ENCODE assay signal across 10 cellular contexts in genomic region chr13:44484562-44485164, GRCh38.
DNase-seq lines count a peak whose midpoint lies in the region; ATAC-seq and TF ChIP-seq lines count a peak whose summit lies in the region.
"Had no signal": no experiment of that assay in that cellular context is flagged by ENCODE, and none has a peak within 500 bp of the region (broad histone marks: within the 10 kb centered on the region; RNA-seq: fewer than 3 reads in every experiment).

No MANE protein-coding gene starts in this region.

- no peaks in the 10 kb centered on the region for H3K9me3 Mint-ChIP-seq in activated CD4-positive, alpha-beta memory T cell treated with anti-CD3 and anti-CD28 coated beads for 36 hours
- H3K9me3 Mint-ChIP-seq in natural killer cell, result no peaks in the 10 kb centered on the region

- DNase-seq in activated CD4-positive, alpha-beta memory T cell treated with anti-CD3 and anti-CD28 coated beads for 36 hours, result no peak
- DNase-seq in natural killer cell (no peak), body of pancreas (no peak), mucosa of descending colon (no peak), NCI-H510A treated with DMSO at 0.1 percent for 48 hours (lab: John Stamatoyannopoulos, UW) (no peak)
- DNase-seq: NCI-H1694 treated with DMSO at 0.1 percent for 48 hours; stimulated activated CD4-positive, alpha-beta T cell treated with anti-CD3 and anti-CD28 coated beads, Interleukin-15, amount 100 ng/mL, for 24 hours; stimulated activated naive CD4-positive, alpha-beta T cell had no signal

- H3K4me3 Mint-ChIP-seq in activated CD4-positive, alpha-beta memory T cell treated with anti-CD3 and anti-CD28 coated beads for 36 hours, result peak overlapping the region; percentile 46
- peak overlapping the region; percentile 63 for H3K4me3 Mint-ChIP-seq in natural killer cell

- peak overlapping the region; percentile 13 for H3K27ac Mint-ChIP-seq in activated CD4-positive, alpha-beta memory T cell treated with anti-CD3 and anti-CD28 coated beads for 36 hours
- peak overlapping the region; percentile 61 to 78 for H3K27ac Mint-ChIP-seq in natural killer cell

- POLR2A ChIA-PET in activated CD4-positive, alpha-beta memory T cell treated with anti-CD3 and anti-CD28 coated beads for 36 hours (lab: Charles Lee), result no interaction called here

- no peaks in the 10 kb centered on the region for H3K27me3 ChIP-seq in body of pancreas

- H3K36me3 Mint-ChIP-seq in activated CD4-positive, alpha-beta memory T cell treated with anti-CD3 and anti-CD28 coated beads for 36 hours, result no peaks in the 10 kb centered on the region
- H3K36me3 Mint-ChIP-seq in natural killer cell, result no peaks in the 10 kb centered on the region

- H3K4me3 ChIP-seq in body of pancreas (no peak overlapping the region), mucosa of descending colon (no peak overlapping the region)

- TF ChIP-seq POLR2A in body of pancreas (IDR thresholded peaks at IDR 0.05), result no peak

- intact Hi-C loops in activated CD4-positive, alpha-beta memory T cell treated with anti-CD3 and anti-CD28 coated beads for 36 hours (cut with micrococcal nuclease), result loop anchor here (2.0 to 5.0 kb wide), 2 partner anchors 92 to 333 kb away; partner anchors contain the start of gene TSC22D1
- intact Hi-C loops in natural killer cell (cut with micrococcal nuclease), result loop anchor here (5.0 kb wide), 2 partner anchors 93 to 393 kb away; partner anchors contain the start of gene TSC22D1
- intact Hi-C loops in body of pancreas (cut with DNase I), result loop anchor here (5.0 kb wide), 1 partner anchor 488 kb away; no protein-coding TSS in a partner anchor
- intact Hi-C loops in mucosa of descending colon (cut with DNase I, micrococcal nuclease), result loop anchor here (5.0 kb wide), 1 partner anchor 488 kb away; no protein-coding TSS in a partner anchor

- H3K4me1 ChIP-seq in body of pancreas, result peaks cover 3% of the 10 kb centered on the region
- no peaks in the 10 kb centered on the region for H3K4me1 ChIP-seq in mucosa of descending colon (ENCODE audit: low read depth)

- H3K36me3 ChIP-seq in body of pancreas (replicated peaks in 1 of 2; ENCODE audit: insufficient read depth in 1 of 2, low read depth in 2 of 2) (no peaks in the 10 kb centered on the region), mucosa of descending colon (ENCODE audit: low read depth) (no peaks in the 10 kb centered on the region)

- no peaks in the 10 kb centered on the region for H3K27me3 Mint-ChIP-seq in activated CD4-positive, alpha-beta memory T cell treated with anti-CD3 and anti-CD28 coated beads for 36 hours
- H3K27me3 Mint-ChIP-seq in natural killer cell (ENCODE audit: low read depth in 2 of 2), result no peaks in the 10 kb centered on the region

- H3K27ac ChIP-seq in body of pancreas, result no peak overlapping the region

- WGBS in body of pancreas, 2 donors, result 75 to 79% methylated on average over 4 of the region's 4 CpGs

- peaks cover 13% of the 10 kb centered on the region for H3K4me1 Mint-ChIP-seq in activated CD4-positive, alpha-beta memory T cell treated with anti-CD3 and anti-CD28 coated beads for 36 hours (ENCODE audit: low read depth)
- H3K4me1 Mint-ChIP-seq in natural killer cell, result peaks cover 13 to 15% of the 10 kb centered on the region in 2 donors

- H3K9me3 ChIP-seq in body of pancreas, result no peaks in the 10 kb centered on the region
- no peaks in the 10 kb centered on the region for H3K9me3 ChIP-seq in mucosa of descending colon

- CTCF ChIA-PET in activated CD4-positive, alpha-beta memory T cell treated with anti-CD3 and anti-CD28 coated beads for 36 hours (lab: Charles Lee), result interaction anchor here (0.6 to 3.7 kb wide), 15 partner anchors 8 to 562 kb away, joined by 3 to 28 read pairs (median 12); no protein-coding TSS in a partner anchor

- no peak for TF ChIP-seq CTCF in natural killer cell (IDR thresholded peaks at IDR 0.05)
- TF ChIP-seq CTCF in body of pancreas (IDR thresholded peaks at IDR 0.05), result no peak
- no peak for TF ChIP-seq CTCF in mucosa of descending colon (IDR thresholded peaks at IDR 0.05)

- ATAC-seq in GM18502 (IDR thresholded peaks at IDR 0.05; ENCODE audit: poor library complexity, unreplicated experiment) (peak; percentile 52), GM21723 (IDR thresholded peaks at IDR 0.05; ENCODE audit: unreplicated experiment) (peak; percentile 62), natural killer cell (peak in 1 of 3 donors; percentile 47), body of pancreas (no peak), mucosa of descending colon (no peak)

Comparison
In these comparisons a context has a peak if more than half of its experiments do, and no peak if none do; other contexts are left out.
1. ATAC-seq: peak in GM18502 (single experiment) and GM21723 (single experiment); none in body of pancreas (single experiment) and mucosa of descending colon (single experiment).